Comparison of ENCODE assay signal across 18 cellular contexts in the genomic region with DNA sequence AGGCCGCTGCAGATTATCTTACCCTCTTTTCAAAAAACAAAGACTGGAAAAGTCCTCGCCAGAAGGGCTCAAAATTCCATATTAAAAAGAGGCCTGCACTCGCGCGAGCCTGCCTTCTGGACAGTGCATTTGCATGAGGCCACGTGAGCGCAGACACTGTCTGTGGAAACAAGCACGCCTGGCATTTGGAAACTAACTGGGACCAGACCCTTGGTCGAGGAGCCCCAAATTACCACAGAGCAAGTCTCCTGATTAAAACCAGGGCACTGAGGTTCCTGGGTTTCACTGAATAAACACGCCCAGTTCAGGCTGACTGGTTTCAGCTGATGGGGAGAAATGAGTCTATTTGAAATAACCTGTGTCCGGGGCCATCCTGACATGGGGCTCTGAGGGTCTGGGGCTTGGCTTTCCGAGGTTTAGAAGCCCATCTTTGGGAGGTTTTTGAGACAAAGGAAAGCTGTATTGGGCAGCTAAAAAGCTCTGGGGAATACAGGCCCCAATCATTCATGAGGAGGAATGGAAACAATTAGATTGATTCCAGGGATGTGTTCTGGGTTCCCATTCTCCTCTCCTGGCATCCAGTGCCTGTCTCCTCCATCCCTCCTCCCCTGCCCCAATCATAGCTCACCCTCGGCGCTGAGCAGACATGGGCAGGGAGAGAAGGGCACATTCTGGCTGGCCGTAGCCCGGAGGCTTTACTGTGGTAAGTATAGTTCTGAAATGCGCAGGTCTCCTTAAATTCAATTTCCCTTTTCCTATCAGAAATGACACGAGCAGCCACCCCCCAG. TPM values are rescaled to one million over a fixed set of nuclear protein-coding genes. Genes with fewer than 3 reads are reported as not detected.
DNase-seq lines count a peak whose midpoint lies in the region; ATAC-seq and TF ChIP-seq lines count a peak whose summit lies in the region.
"Had no signal": no experiment of that assay in that cellular context is flagged by ENCODE, and none has a peak within 500 bp of the region (broad histone marks: within the 10 kb centered on the region; RNA-seq: fewer than 3 reads in every experiment).

No MANE protein-coding gene starts in this region.

- H3K4me3 ChIP-seq in cardiac muscle cell, result no peak overlapping the region
- H3K4me3 ChIP-seq in right cardiac atrium (ENCODE audit: low read length), result no peak overlapping the region
- no peak overlapping the region for H3K4me3 ChIP-seq in right lobe of liver
- H3K4me3 ChIP-seq in H7 (ENCODE audit: insufficient read depth, low read depth, low read length), result no peak overlapping the region
- H3K4me3 ChIP-seq: BLaER1 treated with 17β-estradiol and CSF1 and Interleukin-3, amounts not matched to agents 10 nM and 100 nM; HAP-1 had no signal

- H3K36me3 Mint-ChIP-seq in type B pancreatic cell, result no peaks in the 10 kb centered on the region
- H3K36me3 Mint-ChIP-seq: IgD-negative memory B cell had no signal

- in situ Hi-C loops in GM13977 (cut with MboI; ENCODE audit: low pct_unique_long_range_greater_than_20kb, low sequenced_read_pairs, unreplicated experiment), result no loop called here

- 89% methylated on average over 18 of the region's 18 CpGs for WGBS in right cardiac atrium
- 84% methylated on average over 6 of the region's 18 CpGs for WGBS in right lobe of liver (ENCODE audit: insufficient coverage, low coverage, low lambda C conversion rate, missing lambda C conversion rate)

- intact Hi-C loops in right cardiac atrium (cut with DNase I) (no loop called here), right lobe of liver (cut with DNase I) (no loop called here)

- peak overlapping the region; percentile 56 for H3K27ac ChIP-seq in cardiac muscle cell
- no peak overlapping the region for H3K27ac ChIP-seq in right cardiac atrium (ENCODE audit: low read length)
- H3K27ac ChIP-seq in right lobe of liver, result peak overlapping the region in 2 of 3 donors; percentile 66 to 89
- H3K27ac ChIP-seq: 22Rv1; BLaER1 treated with 17β-estradiol and CSF1 and Interleukin-3, amounts not matched to agents 10 nM and 100 nM had no signal

- no peaks in the 10 kb centered on the region for H3K36me3 ChIP-seq in cardiac muscle cell
- H3K36me3 ChIP-seq in right lobe of liver, result no peaks in the 10 kb centered on the region
- no peaks in the 10 kb centered on the region for H3K36me3 ChIP-seq in H7 (replicated peaks; ENCODE audit: control insufficient read depth, insufficient read depth, low read length)
- H3K36me3 ChIP-seq: BLaER1 treated with 17β-estradiol and CSF1 and Interleukin-3, amounts not matched to agents 10 nM and 100 nM; HAP-1 had no signal

- H3K27me3 ChIP-seq in cardiac muscle cell (no peaks in the 10 kb centered on the region), right cardiac atrium (ENCODE audit: control insufficient read depth, insufficient read depth) (no peaks in the 10 kb centered on the region), right lobe of liver (no peaks in the 10 kb centered on the region), H7 (ENCODE audit: control insufficient read depth, insufficient read depth, low read length) (no peaks in the 10 kb centered on the region)
- H3K27me3 ChIP-seq: BLaER1 treated with 17β-estradiol and CSF1 and Interleukin-3, amounts not matched to agents 10 nM and 100 nM had no signal

- TF ChIP-seq POLR2A in right lobe of liver (IDR thresholded peaks at IDR 0.05), result no peak

- H3K4me1 ChIP-seq in cardiac muscle cell (ENCODE audit: low read depth), result peaks cover 51% of the 10 kb centered on the region
- peaks cover 17% of the 10 kb centered on the region for H3K4me1 ChIP-seq in right cardiac atrium (ENCODE audit: control insufficient read depth, insufficient read depth, low read length)
- peaks cover 0 to 74% (median 31%) of the 10 kb centered on the region in 4 donors for H3K4me1 ChIP-seq in right lobe of liver

- DNase-seq in cardiac muscle cell (ENCODE audit: low read depth in 1 of 2, low spot score in 1 of 2), result no peak
- DNase-seq in right cardiac atrium, result no peak
- DNase-seq in right lobe of liver, result no peak
- no peak for DNase-seq in type B pancreatic cell (ENCODE audit: extremely low spot score, unreplicated experiment)
- DNase-seq in GM13977 (ENCODE audit: low spot score), result no peak
- DNase-seq in H7, result no peak
- no peak for DNase-seq in NCI-H1417 treated with DMSO at 0.1 percent for 48 hours (lab: John Stamatoyannopoulos, UW)
- DNase-seq: DMS79, Karpas-422, NCI-H1436 treated with DMSO at 0.1 percent for 48 hours, NCI-H2029 treated with DMSO at 0.1 percent for 48 hours, NCI-H2171, PC-3 had no signal

- no peaks in the 10 kb centered on the region for H3K9me3 Mint-ChIP-seq in type B pancreatic cell
- H3K9me3 Mint-ChIP-seq: IgD-negative memory B cell had no signal

- no peak for ATAC-seq in right cardiac atrium
- ATAC-seq in SK-N-SH treated with all-trans-retinoic acid at 6 μM for 48 hours, result no peak; the same call in 2 of the 3 replicates
- no peak for ATAC-seq in right lobe of liver
- ATAC-seq: PC-3 had no signal

- H3K27me3 Mint-ChIP-seq in type B pancreatic cell, result no peaks in the 10 kb centered on the region
- H3K27me3 Mint-ChIP-seq: IgD-negative memory B cell had no signal

- H3K9me3 ChIP-seq in cardiac muscle cell (ENCODE audit: low read depth), result no peaks in the 10 kb centered on the region
- no peaks in the 10 kb centered on the region for H3K9me3 ChIP-seq in right cardiac atrium (ENCODE audit: control insufficient read depth, low read length)
- H3K9me3 ChIP-seq in right lobe of liver, result no peaks in the 10 kb centered on the region
- H3K9me3 ChIP-seq: BLaER1 treated with 17β-estradiol and CSF1 and Interleukin-3, amounts not matched to agents 10 nM and 100 nM; HAP-1 had no signal

- peaks cover 47% of the 10 kb centered on the region for H3K4me1 Mint-ChIP-seq in type B pancreatic cell (ENCODE audit: unreplicated experiment)

- peak overlapping the region; percentile 6 for H3K27ac Mint-ChIP-seq in type B pancreatic cell
- H3K27ac Mint-ChIP-seq: IgD-negative memory B cell had no signal

- H3K4me3 Mint-ChIP-seq in type B pancreatic cell, result no peak overlapping the region
- H3K4me3 Mint-ChIP-seq: IgD-negative memory B cell had no signal

- TF ChIP-seq CTCF in cardiac muscle cell (IDR thresholded peaks at IDR 0.05; ENCODE audit: low read depth, low read length), result no peak
- no peak for TF ChIP-seq CTCF in right lobe of liver (IDR thresholded peaks at IDR 0.05)
- no peak for TF ChIP-seq CTCF in type B pancreatic cell (conservative IDR thresholded peaks at IDR 0.05)
- TF ChIP-seq CTCF in GM13977 (IDR thresholded peaks at IDR 0.05; ENCODE audit: extremely low read depth, insufficient read depth, missing control alignments), result no peak

TF ChIP-seq in SK-N-SH treated with all-trans-retinoic acid at 6 μM for 48 hours, 23 proteins besides CTCF, POLR2A, EP300 and RAD21:
- TF ChIP-seq RARB (CRISPR knock-in tag; IDR thresholded peaks at IDR 0.05), result no peak
- no peak for TF ChIP-seq ZNF70 (CRISPR knock-in tag; IDR thresholded peaks at IDR 0.05)
- 0 out of 2 replicates have a peak, but pooled peaks have one; percentile 9 for TF ChIP-seq TCF4 (CRISPR knock-in tag; IDR thresholded peaks at IDR 0.05; ENCODE audit: borderline replicate concordance)
- TF ChIP-seq ISL1 (CRISPR knock-in tag; IDR thresholded peaks at IDR 0.05), result no peak

RNA-seq across cellular contexts. Expression of gene ABTB2, which starts 42.6 kb away (rescaled TPM):
- total RNA-seq in cardiac muscle cell, result 32.7 and 61.3 TPM in 2 replicates
- 29.0 and 55.4 TPM in 2 replicates for polyA plus RNA-seq in cardiac muscle cell
- total RNA-seq in right cardiac atrium, result 10 to 100 TPM in 3 of 4 donors, 1 to 10 TPM in 1; 8.5 to 14.1 (median 12.4) TPM
- polyA plus RNA-seq in right cardiac atrium, result 3.7 TPM
- total RNA-seq in right lobe of liver, result 10 to 100 TPM in 3 of 6 experiments, 1 to 10 TPM in 3; 6.0 to 14.9 (median 10.0) TPM
- total RNA-seq in type B pancreatic cell (ENCODE audit: low replicate concordance), result 9.0 and 13.5 TPM in 2 replicates
- total RNA-seq in H7 (2014; rRNA removed; shearing (Covaris generic)), result 9.3 and 12.2 TPM in 2 replicates
